12 cellular contexts compared by ENCODE assay signal in the genomic region with DNA sequence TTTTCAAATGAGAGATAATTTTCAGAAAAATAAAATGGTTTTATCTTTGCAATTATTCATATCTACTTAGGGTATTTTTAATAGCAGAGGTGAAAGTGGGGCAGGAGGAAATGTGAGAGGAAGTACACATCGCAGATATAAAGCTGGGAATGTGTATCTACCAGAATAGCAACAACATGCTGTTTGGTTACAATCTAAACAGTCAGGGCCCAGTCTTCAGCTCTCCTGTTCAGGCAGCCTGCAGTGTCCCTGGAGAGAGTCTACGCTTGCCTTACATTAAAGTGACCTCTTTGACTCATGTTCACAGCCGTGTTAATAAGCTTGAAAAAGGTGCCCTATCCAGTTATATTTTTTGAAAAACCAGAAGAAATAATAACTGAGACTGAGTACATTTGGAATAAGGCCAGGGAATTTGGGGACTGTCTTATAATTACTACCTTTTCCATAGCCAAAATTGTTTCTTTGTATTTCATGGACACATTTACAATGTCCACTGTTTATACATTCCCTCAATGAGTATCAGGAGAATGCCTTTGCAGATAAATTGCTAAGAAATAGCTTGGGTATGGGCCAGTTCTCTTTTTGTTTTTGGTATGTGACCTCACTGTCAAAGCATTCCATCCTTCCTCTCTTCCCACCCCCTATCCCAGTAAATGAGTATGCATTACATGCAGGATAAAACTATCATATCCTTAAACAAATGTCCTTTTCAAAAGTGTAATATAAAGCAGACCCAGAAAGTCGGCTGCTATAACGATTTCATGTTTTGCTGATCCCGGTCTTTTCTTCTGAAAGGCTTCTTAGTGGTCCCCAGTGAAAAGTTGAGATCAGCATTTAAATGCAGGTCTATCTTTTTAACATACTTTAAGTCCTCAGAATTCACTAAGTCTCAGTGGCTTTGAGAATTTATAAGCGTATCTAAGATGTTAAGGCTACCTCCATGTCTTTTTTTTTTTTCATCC.
A peak's percentile ranks its signal among the peaks of the same experiment; 100 is the strongest.
DNase-seq lines count a peak whose midpoint lies in the region; ATAC-seq, FAIRE-seq and TF ChIP-seq lines count a peak whose summit lies in the region.
"Had no signal": no experiment of that assay in that cellular context is flagged by ENCODE, and none has a peak within 500 bp of the region (broad histone marks: within the 10 kb centered on the region; RNA-seq: fewer than 3 reads in every experiment).

No MANE protein-coding gene starts in this region.

- POLR2A ChIA-PET in SK-N-SH (lab: Yijun Ruan, JAX) = no interaction called here

- DNase-seq in GM03348 (ENCODE audit: low spot score) = peak; percentile 55
- DNase-seq in SK-N-SH = no peak
- DNase-seq in foreskin melanocyte = peak; percentile 59
- DNase-seq in pancreas = no peak
- DNase-seq in ovary = no peak
- no peak for DNase-seq in middle frontal gyrus (ENCODE audit: extremely low spot score, low spot score)
- DNase-seq in RPMI8226 = no peak
- DNase-seq: activated CD4-positive, alpha-beta T cell treated with anti-CD3 and anti-CD28 coated beads, Interleukin-2, amount 10 ng/mL, durations not matched to agents 7 days and 5 days; effector CD4-positive, alpha-beta T cell; stimulated activated CD4-positive, alpha-beta T cell treated with anti-CD3 and anti-CD28 coated beads, Interleukin-15, amount 100 ng/mL, for 24 hours had no signal

- H3K4me3 ChIP-seq in SK-N-SH (ENCODE audit: low read depth in 2 of 2, low read length in 1 of 2) = no peak overlapping the region
- H3K4me3 ChIP-seq in pancreas = no peak overlapping the region
- H3K4me3 ChIP-seq in ovary = no peak overlapping the region
- H3K4me3 ChIP-seq: GM12878 had no signal

- H3K27ac ChIP-seq in SK-N-SH (ENCODE audit: low read depth in 2 of 2, low read length in 1 of 2) (peak overlapping the region; percentile 50 to 91; a peak in 3 of 4 replicates), pancreas (peak overlapping the region in 2 of 4 donors; percentile 13 to 19), ovary (no peak overlapping the region)

- no peak for FAIRE-seq in pancreas (lab: Jason Lieb, UNC)
- FAIRE-seq: GM12878 had no signal

- TF ChIP-seq CTCF in SK-N-SH (IDR thresholded peaks at IDR 0.05) (no peak), pancreas (IDR thresholded peaks at IDR 0.05) (no peak), ovary (IDR thresholded peaks at IDR 0.05) (no peak)

- TF ChIP-seq POLR2A in ovary (IDR thresholded peaks at IDR 0.05) = no peak

- peak overlapping the region; percentile 53 for H3K4me2 ChIP-seq in SK-N-SH

- H3K27me3 ChIP-seq in SK-N-SH (ENCODE audit: insufficient read depth) = no peaks in the 10 kb centered on the region
- no peaks in the 10 kb centered on the region for H3K27me3 ChIP-seq in pancreas
- H3K27me3 ChIP-seq in ovary = no peaks in the 10 kb centered on the region

- H3K9me3 ChIP-seq in SK-N-SH = no peaks in the 10 kb centered on the region
- no peaks in the 10 kb centered on the region for H3K9me3 ChIP-seq in pancreas
- no peaks in the 10 kb centered on the region for H3K9me3 ChIP-seq in ovary

- no peaks in the 10 kb centered on the region for H3K9me2 ChIP-seq in SK-N-SH

- H3K79me2 ChIP-seq in SK-N-SH (ENCODE audit: insufficient read depth) = no peaks in the 10 kb centered on the region

- no peak for TF ChIP-seq EP300 in SK-N-SH (IDR thresholded peaks at IDR 0.05; ENCODE audit: borderline replicate concordance in 1 of 2, low read depth in 1 of 2, low read length in 1 of 2)
- TF ChIP-seq EP300 in ovary (IDR thresholded peaks at IDR 0.05) = no peak

- H3F3A ChIP-seq in SK-N-SH (replicated peaks; ENCODE audit: insufficient read depth) = peaks cover 10% of the 10 kb centered on the region

- H3K4me1 ChIP-seq in SK-N-SH (ENCODE audit: control insufficient read depth in 1 of 2, insufficient read depth in 2 of 2, low read depth in 1 of 2, low read length in 1 of 2) (peaks cover 5 to 11% of the 10 kb centered on the region in 2 experiments; a peak in 3 of 4 replicates), pancreas (no peaks in the 10 kb centered on the region), ovary (ENCODE audit: insufficient read depth) (no peaks in the 10 kb centered on the region)

- peak overlapping the region; percentile 87; the same call in 1 of the 2 replicates for H2AFZ ChIP-seq in SK-N-SH (ENCODE audit: low read depth)

- TF ChIP-seq RAD21 in SK-N-SH (IDR thresholded peaks at IDR 0.05; ENCODE audit: low read length) = no peak

- no peaks in the 10 kb centered on the region for H4K20me1 ChIP-seq in SK-N-SH (ENCODE audit: insufficient read depth)

- ATAC-seq in pancreas = peak; percentile 11 to 81 (median 67)
- no peak for ATAC-seq in HG03175 (IDR thresholded peaks at IDR 0.05; ENCODE audit: unreplicated experiment)
- ATAC-seq: GM12878 had no signal

- WGBS in SK-N-SH (ENCODE audit: low lambda C conversion rate) = 42% methylated on average over 7 of the region's 7 CpGs
- WGBS in pancreas, 2 donors = 45 to 49% methylated on average over 7 of the region's 7 CpGs
- WGBS in ovary, 3 donors = 19 to 30% (median 20%) methylated on average over 7 of the region's 7 CpGs

- H3K36me3 ChIP-seq in SK-N-SH (replicated peaks in 1 of 2; ENCODE audit: control insufficient read depth in 1 of 2, insufficient read depth in 2 of 2, low read length in 1 of 2) (no peaks in the 10 kb centered on the region), pancreas (no peaks in the 10 kb centered on the region), ovary (no peaks in the 10 kb centered on the region)

- H3K9ac ChIP-seq in SK-N-SH = peak overlapping the region; percentile 42; the same call in 1 of the 2 replicates

- CTCF ChIA-PET in SK-N-SH (lab: Yijun Ruan, JAX) = interaction anchor here (1.5 kb wide), 1 partner anchor 76 kb away, joined by 5 read pairs; no protein-coding TSS in a partner anchor

- intact Hi-C loops in pancreas (cut with DNase I) (no loop called here), ovary (cut with DNase I) (no loop called here)

TF ChIP-seq in SK-N-SH, 30 proteins besides CTCF, POLR2A, EP300 and RAD21:
- TF ChIP-seq, protein P1, sequence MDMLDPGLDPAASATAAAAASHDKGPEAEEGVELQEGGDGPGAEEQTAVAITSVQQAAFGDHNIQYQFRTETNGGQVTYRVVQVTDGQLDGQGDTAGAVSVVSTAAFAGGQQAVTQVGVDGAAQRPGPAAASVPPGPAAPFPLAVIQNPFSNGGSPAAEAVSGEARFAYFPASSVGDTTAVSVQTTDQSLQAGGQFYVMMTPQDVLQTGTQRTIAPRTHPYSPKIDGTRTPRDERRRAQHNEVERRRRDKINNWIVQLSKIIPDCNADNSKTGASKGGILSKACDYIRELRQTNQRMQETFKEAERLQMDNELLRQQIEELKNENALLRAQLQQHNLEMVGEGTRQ (IDR thresholded peaks at IDR 0.05; ENCODE audit: borderline replicate concordance, low read depth, low read length) = no peak
- TF ChIP-seq, protein P2, sequence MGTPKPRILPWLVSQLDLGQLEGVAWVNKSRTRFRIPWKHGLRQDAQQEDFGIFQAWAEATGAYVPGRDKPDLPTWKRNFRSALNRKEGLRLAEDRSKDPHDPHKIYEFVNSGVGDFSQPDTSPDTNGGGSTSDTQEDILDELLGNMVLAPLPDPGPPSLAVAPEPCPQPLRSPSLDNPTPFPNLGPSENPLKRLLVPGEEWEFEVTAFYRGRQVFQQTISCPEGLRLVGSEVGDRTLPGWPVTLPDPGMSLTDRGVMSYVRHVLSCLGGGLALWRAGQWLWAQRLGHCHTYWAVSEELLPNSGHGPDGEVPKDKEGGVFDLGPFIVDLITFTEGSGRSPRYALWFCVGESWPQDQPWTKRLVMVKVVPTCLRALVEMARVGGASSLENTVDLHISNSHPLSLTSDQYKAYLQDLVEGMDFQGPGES (IDR thresholded peaks at IDR 0.05; ENCODE audit: low read depth, low read length) = no peak
- TF ChIP-seq NFIC (IDR thresholded peaks at IDR 0.05; ENCODE audit: borderline replicate concordance) (peak; percentile 21; the same call in 1 of the 2 replicates), TCF12 (IDR thresholded peaks at IDR 0.05) (peak; percentile 30; the same call in 1 of the 2 replicates), NRF1 (IDR thresholded peaks at IDR 0.05; ENCODE audit: low read depth, low read length) (no peak), FOSL2 (IDR thresholded peaks at IDR 0.05; ENCODE audit: borderline replicate concordance, low read depth) (0 out of 2 replicates have a peak, but pooled peaks have one; percentile 25), MEF2A (IDR thresholded peaks at IDR 0.05; ENCODE audit: borderline replicate concordance, low read depth) (peak; percentile 80; the same call in 1 of the 2 replicates), TEAD4 (IDR thresholded peaks at IDR 0.05; ENCODE audit: borderline replicate concordance, insufficient read depth) (peak; percentile 24; the same call in 1 of the 2 replicates), GATA2 (CRISPR knock-in tag; IDR thresholded peaks at IDR 0.05) (no peak), RXRA (IDR thresholded peaks at IDR 0.05; ENCODE audit: borderline replicate concordance, low read depth) (0 out of 2 replicates have a peak, but pooled peaks have one; percentile 19)

Comparison
In these comparisons a context has a peak if more than half of its experiments do, and no peak if none do; other contexts are left out.
1. DNase-seq: peak in GM03348 (single experiment) and foreskin melanocyte (single experiment); none in SK-N-SH (single experiment), pancreas (0 of 6), ovary (0 of 5), middle frontal gyrus (single experiment) and RPMI8226 (single experiment).
2. H3K27ac ChIP-seq: peak in SK-N-SH (2 of 2); none in ovary (0 of 2).